Comparison of ENCODE assay signal across 3 cellular contexts in genomic region chr6:100599088-100599770, GRCh38.
A peak's percentile ranks its signal among the peaks of the same experiment; 100 is the strongest.
TF ChIP-seq lines count a peak whose summit lies in the region.

No MANE protein-coding gene starts in this region.

TF ChIP-seq in HepG2, 621 proteins besides CTCF, POLR2A, EP300 and RAD21 (continued from another document):
- TF ChIP-seq MAFF (IDR thresholded peaks at IDR 0.05; ENCODE audit: low read depth, low read length) (peak; percentile 89), MAFK (conservative IDR thresholded peaks at IDR 0.05 in 1 of 2, IDR thresholded peaks at IDR 0.05 in 1 of 2; ENCODE audit: low read length in 2 of 2) (peak; percentile 84 to 93), THYN1 (CRISPR knock-in tag; IDR thresholded peaks at IDR 0.05; ENCODE audit: borderline replicate concordance, low read depth) (no peak)
TF ChIP-seq in HepG2: peak in this region for 2.

TF ChIP-seq in HEK293, 187 proteins besides CTCF, POLR2A, EP300 and RAD21:
- TF ChIP-seq ZNF654 (tag by site-specific recombination; IDR thresholded peaks at IDR 0.05; ENCODE audit: low read depth) (no peak), OVOL3 (tag by site-specific recombination; IDR thresholded peaks at IDR 0.05) (no peak), GLIS1 (tag by site-specific recombination; IDR thresholded peaks at IDR 0.05) (no peak), ZBTB48 (tag by site-specific recombination; IDR thresholded peaks at IDR 0.05) (no peak), ZNF529 (tag by site-specific recombination; IDR thresholded peaks at IDR 0.05; ENCODE audit: insufficient replicate concordance) (peak; percentile 97)

TF ChIP-seq in K562, 482 proteins besides CTCF, POLR2A, EP300 and RAD21 (continued from another document):
- TF ChIP-seq TEAD4 (IDR thresholded peaks at IDR 0.05; ENCODE audit: low read length) (no peak), TEAD4 (CRISPR knock-in tag; IDR thresholded peaks at IDR 0.05; ENCODE audit: borderline replicate concordance) (no peak), MAFK (IDR thresholded peaks at IDR 0.05; ENCODE audit: low read length) (peak; percentile 67), ZNF316 (IDR thresholded peaks at IDR 0.05) (peak; percentile 89), ZNF589 (CRISPR knock-in tag; IDR thresholded peaks at IDR 0.05; ENCODE audit: low read depth) (no peak), C11orf30 (IDR thresholded peaks at IDR 0.05; ENCODE audit: low read depth) (peak; percentile 76; the same call in 1 of the 2 replicates), CREM (IDR thresholded peaks at IDR 0.05; ENCODE audit: low read depth) (no peak), ZNF274 (IDR thresholded peaks at IDR 0.05; ENCODE audit: borderline replicate concordance, low read depth, low read length) (no peak), MAFF (IDR thresholded peaks at IDR 0.05; ENCODE audit: low read length) (peak; percentile 65)
